Comparison of ENCODE assay signal across 19 cellular contexts in genomic region chr3:88112329-88112728, GRCh38.
"Had no signal": no experiment of that assay in that cellular context is flagged by ENCODE, and none has a peak within 500 bp of the region (broad histone marks: within the 10 kb centered on the region; RNA-seq: fewer than 3 reads in every experiment).

No MANE protein-coding gene starts in this region.

- H3K9me3 ChIP-seq: gastrocnemius medialis, left ventricle myocardium inferior, lower lobe of right lung, ovary, suprapubic skin, thyroid gland had no signal

- ATAC-seq: esophagus mucosa; gastrocnemius medialis; lower lobe of right lung; natural killer cell; right cardiac atrium; stimulated activated effector memory CD8-positive, alpha-beta T cell treated with anti-CD3 and anti-CD28 coated beads, Interleukin-12 subunit alpha, Interleukin-12 subunit beta, amount 100 ng/mL, for 72 hours; stimulated activated naive CD8-positive, alpha-beta T cell treated with anti-CD3 and anti-CD28 coated beads, Interleukin-15, Interleukin-2, amounts not matched to agents 100 U/mL and 50 U/mL, for 24 hours had no signal

- H3K27me3 ChIP-seq: dorsolateral prefrontal cortex, gastrocnemius medialis, ovary, suprapubic skin, thyroid gland had no signal

- H3K4me1 ChIP-seq: lower lobe of right lung, thyroid gland had no signal

- DNase-seq: cortex of kidney; dorsolateral prefrontal cortex; effector CD8-positive, alpha-beta T cell; gastrocnemius medialis; immature natural killer cell; left ventricle myocardium inferior; lower lobe of right lung; natural killer cell; ovary; right cardiac atrium; stimulated activated CD4-positive, alpha-beta T cell treated with anti-CD3 and anti-CD28 coated beads, Interleukin-4, amount 100 ng/mL, for 1 hour; stimulated activated CD8-positive, alpha-beta memory T cell treated with anti-CD3 and anti-CD28 coated beads, Interleukin-4, amount 100 ng/mL, for 48 hours; stimulated activated naive CD8-positive, alpha-beta T cell treated with anti-CD3 and anti-CD28 coated beads, Interleukin-15, Interleukin-2, amounts not matched to agents 100 U/mL and 50 U/mL, for 24 hours; thyroid gland had no signal

- FAIRE-seq: keratinocyte, urothelium cell line had no signal

- H3K4me3 ChIP-seq: dorsolateral prefrontal cortex, gastrocnemius medialis, left ventricle myocardium inferior, lower lobe of right lung, ovary, suprapubic skin, thyroid gland had no signal

- H3K36me3 ChIP-seq: ovary had no signal

- H3K27ac ChIP-seq: dorsolateral prefrontal cortex, left ventricle myocardium inferior, lower lobe of right lung, ovary, suprapubic skin, thyroid gland had no signal
